In the genomic region with DNA sequence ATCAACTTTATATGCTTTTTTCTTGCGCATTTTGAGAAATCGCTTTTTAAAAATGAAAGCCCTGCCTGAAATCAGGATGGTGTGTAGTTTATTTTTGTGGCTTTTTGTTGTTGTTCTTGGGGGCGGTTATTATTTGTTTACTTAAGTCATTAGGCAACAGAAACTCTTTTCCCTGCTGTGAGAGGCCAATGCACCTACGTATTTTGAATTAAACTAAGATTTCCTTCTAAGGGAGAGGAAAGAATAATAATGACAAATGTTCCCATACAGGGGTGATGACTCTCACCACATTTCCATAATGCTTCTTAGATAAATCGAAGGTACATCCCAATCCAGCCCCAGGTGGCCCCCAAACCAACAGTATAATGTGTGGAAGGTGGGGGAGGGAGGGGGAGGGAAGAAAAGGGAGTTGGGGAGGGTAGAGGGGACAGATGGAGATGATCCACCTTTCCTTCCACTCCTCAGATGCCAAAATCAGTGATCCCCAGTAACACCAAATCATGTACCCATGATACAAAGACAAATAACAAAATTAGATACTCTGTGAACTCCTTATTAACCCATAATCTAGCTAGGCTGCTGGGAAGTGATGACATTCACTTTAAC, we compare ENCODE assay signal across 23 cellular contexts.
"Had no signal": no experiment of that assay in that cellular context is flagged by ENCODE, and none has a peak within 500 bp of the region (broad histone marks: within the 10 kb centered on the region; RNA-seq: fewer than 3 reads in every experiment).

No MANE protein-coding gene starts in this region.

- ATAC-seq: activated naive CD4-positive, alpha-beta T cell treated with anti-CD3 and anti-CD28 coated beads, Interleukin-2, amount 50 U/mL, for 72 hours; activated T-helper 17 cell treated with anti-CD3 and anti-CD28 coated beads, Interleukin-2, amount 50 U/mL, for 72 hours; gastroesophageal sphincter; left colon; T-cell had no signal

- H3K27ac ChIP-seq: ascending aorta, breast epithelium, colonic mucosa, esophagus squamous epithelium, gastroesophageal sphincter, spleen, thoracic aorta, VCaP had no signal

- FAIRE-seq: keratinocyte had no signal

- H3K4me3 ChIP-seq: ascending aorta, breast epithelium, colonic mucosa, esophagus squamous epithelium, gastroesophageal sphincter, spleen, thoracic aorta had no signal

- H3K36me3 ChIP-seq: breast epithelium, colonic mucosa had no signal

- H3K27me3 ChIP-seq: ascending aorta, breast epithelium, colonic mucosa, esophagus squamous epithelium, gastroesophageal sphincter, spleen had no signal

- H3K9me3 ChIP-seq: ascending aorta, breast epithelium, colonic mucosa, esophagus squamous epithelium, gastroesophageal sphincter, spleen, thoracic aorta had no signal

- DNase-seq: activated CD4-positive, alpha-beta T cell treated with anti-CD3 and anti-CD28 coated beads, Interleukin-2, amount 50 U/mL, for 1 hour; activated CD4-positive, CD25-positive, alpha-beta regulatory T cell treated with anti-CD3 and anti-CD28 coated beads, Interleukin-2, amount 50 U/mL, for 72 hours; activated T-cell treated with anti-CD3 and anti-CD28 coated beads, Interleukin-2, amount 50 U/mL, for 24 hours; colonic mucosa; endodermal cell; esophagus squamous epithelium; head of caudate nucleus; hypothalamus; left colon; nucleus accumbens; retina; spleen; stimulated activated CD4-positive, alpha-beta T cell treated with anti-CD3 and anti-CD28 coated beads, Interleukin-4, amount 100 ng/mL, for 1 hour; stimulated activated naive CD4-positive, alpha-beta T cell treated with Interleukin-2 at 50 U/mL for 16 hours; T-cell had no signal

- H3K4me1 ChIP-seq: ascending aorta, breast epithelium, colonic mucosa had no signal
